Comparison of ENCODE assay signal across 1 cellular context in the genomic region with DNA sequence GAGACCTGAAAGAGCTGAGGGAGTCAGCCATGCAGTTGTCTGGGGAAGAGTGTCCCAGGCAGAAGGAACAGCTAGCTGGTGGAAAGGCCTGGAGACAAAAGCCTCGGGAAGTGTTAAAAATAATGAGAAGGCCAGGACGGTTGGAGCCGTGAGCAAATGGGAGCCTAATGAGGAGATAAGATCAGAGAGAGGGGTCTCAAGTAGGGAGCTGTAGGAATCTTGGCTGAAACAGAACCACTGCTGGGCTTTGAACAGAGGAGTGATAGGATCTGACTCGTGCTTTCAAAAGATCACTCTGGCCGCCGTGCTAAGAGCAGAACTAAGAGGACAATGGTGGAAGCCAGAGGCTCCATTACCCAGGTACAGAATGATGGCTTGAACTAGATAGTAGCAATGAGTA.
TF ChIP-seq lines count a peak whose summit lies in the region.

No MANE protein-coding gene starts in this region.

TF ChIP-seq in GM23338, 12 proteins besides CTCF, POLR2A, EP300 and RAD21:
- TF ChIP-seq ZNF114 (CRISPR knock-in tag; IDR thresholded peaks at IDR 0.05), result no peak
- TF ChIP-seq, protein P1, sequence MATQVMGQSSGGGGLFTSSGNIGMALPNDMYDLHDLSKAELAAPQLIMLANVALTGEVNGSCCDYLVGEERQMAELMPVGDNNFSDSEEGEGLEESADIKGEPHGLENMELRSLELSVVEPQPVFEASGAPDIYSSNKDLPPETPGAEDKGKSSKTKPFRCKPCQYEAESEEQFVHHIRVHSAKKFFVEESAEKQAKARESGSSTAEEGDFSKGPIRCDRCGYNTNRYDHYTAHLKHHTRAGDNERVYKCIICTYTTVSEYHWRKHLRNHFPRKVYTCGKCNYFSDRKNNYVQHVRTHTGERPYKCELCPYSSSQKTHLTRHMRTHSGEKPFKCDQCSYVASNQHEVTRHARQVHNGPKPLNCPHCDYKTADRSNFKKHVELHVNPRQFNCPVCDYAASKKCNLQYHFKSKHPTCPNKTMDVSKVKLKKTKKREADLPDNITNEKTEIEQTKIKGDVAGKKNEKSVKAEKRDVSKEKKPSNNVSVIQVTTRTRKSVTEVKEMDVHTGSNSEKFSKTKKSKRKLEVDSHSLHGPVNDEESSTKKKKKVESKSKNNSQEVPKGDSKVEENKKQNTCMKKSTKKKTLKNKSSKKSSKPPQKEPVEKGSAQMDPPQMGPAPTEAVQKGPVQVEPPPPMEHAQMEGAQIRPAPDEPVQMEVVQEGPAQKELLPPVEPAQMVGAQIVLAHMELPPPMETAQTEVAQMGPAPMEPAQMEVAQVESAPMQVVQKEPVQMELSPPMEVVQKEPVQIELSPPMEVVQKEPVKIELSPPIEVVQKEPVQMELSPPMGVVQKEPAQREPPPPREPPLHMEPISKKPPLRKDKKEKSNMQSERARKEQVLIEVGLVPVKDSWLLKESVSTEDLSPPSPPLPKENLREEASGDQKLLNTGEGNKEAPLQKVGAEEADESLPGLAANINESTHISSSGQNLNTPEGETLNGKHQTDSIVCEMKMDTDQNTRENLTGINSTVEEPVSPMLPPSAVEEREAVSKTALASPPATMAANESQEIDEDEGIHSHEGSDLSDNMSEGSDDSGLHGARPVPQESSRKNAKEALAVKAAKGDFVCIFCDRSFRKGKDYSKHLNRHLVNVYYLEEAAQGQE (IDR thresholded peaks at IDR 0.05; ENCODE audit: unreplicated experiment), result no peak
- no peak for TF ChIP-seq NANOG (IDR thresholded peaks at IDR 0.05; ENCODE audit: borderline replicate concordance)
- no peak for TF ChIP-seq JUNB (IDR thresholded peaks at IDR 0.05; ENCODE audit: unreplicated experiment)
- TF ChIP-seq, protein P2, sequence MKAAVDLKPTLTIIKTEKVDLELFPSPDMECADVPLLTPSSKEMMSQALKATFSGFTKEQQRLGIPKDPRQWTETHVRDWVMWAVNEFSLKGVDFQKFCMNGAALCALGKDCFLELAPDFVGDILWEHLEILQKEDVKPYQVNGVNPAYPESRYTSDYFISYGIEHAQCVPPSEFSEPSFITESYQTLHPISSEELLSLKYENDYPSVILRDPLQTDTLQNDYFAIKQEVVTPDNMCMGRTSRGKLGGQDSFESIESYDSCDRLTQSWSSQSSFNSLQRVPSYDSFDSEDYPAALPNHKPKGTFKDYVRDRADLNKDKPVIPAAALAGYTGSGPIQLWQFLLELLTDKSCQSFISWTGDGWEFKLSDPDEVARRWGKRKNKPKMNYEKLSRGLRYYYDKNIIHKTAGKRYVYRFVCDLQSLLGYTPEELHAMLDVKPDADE (IDR thresholded peaks at IDR 0.05), result no peak
- TF ChIP-seq ZNF331 (CRISPR knock-in tag; IDR thresholded peaks at IDR 0.05; ENCODE audit: low read depth), result no peak
- no peak for TF ChIP-seq EZH2 (IDR thresholded peaks at IDR 0.05; ENCODE audit: low read depth, unreplicated experiment)
- TF ChIP-seq, protein P3, sequence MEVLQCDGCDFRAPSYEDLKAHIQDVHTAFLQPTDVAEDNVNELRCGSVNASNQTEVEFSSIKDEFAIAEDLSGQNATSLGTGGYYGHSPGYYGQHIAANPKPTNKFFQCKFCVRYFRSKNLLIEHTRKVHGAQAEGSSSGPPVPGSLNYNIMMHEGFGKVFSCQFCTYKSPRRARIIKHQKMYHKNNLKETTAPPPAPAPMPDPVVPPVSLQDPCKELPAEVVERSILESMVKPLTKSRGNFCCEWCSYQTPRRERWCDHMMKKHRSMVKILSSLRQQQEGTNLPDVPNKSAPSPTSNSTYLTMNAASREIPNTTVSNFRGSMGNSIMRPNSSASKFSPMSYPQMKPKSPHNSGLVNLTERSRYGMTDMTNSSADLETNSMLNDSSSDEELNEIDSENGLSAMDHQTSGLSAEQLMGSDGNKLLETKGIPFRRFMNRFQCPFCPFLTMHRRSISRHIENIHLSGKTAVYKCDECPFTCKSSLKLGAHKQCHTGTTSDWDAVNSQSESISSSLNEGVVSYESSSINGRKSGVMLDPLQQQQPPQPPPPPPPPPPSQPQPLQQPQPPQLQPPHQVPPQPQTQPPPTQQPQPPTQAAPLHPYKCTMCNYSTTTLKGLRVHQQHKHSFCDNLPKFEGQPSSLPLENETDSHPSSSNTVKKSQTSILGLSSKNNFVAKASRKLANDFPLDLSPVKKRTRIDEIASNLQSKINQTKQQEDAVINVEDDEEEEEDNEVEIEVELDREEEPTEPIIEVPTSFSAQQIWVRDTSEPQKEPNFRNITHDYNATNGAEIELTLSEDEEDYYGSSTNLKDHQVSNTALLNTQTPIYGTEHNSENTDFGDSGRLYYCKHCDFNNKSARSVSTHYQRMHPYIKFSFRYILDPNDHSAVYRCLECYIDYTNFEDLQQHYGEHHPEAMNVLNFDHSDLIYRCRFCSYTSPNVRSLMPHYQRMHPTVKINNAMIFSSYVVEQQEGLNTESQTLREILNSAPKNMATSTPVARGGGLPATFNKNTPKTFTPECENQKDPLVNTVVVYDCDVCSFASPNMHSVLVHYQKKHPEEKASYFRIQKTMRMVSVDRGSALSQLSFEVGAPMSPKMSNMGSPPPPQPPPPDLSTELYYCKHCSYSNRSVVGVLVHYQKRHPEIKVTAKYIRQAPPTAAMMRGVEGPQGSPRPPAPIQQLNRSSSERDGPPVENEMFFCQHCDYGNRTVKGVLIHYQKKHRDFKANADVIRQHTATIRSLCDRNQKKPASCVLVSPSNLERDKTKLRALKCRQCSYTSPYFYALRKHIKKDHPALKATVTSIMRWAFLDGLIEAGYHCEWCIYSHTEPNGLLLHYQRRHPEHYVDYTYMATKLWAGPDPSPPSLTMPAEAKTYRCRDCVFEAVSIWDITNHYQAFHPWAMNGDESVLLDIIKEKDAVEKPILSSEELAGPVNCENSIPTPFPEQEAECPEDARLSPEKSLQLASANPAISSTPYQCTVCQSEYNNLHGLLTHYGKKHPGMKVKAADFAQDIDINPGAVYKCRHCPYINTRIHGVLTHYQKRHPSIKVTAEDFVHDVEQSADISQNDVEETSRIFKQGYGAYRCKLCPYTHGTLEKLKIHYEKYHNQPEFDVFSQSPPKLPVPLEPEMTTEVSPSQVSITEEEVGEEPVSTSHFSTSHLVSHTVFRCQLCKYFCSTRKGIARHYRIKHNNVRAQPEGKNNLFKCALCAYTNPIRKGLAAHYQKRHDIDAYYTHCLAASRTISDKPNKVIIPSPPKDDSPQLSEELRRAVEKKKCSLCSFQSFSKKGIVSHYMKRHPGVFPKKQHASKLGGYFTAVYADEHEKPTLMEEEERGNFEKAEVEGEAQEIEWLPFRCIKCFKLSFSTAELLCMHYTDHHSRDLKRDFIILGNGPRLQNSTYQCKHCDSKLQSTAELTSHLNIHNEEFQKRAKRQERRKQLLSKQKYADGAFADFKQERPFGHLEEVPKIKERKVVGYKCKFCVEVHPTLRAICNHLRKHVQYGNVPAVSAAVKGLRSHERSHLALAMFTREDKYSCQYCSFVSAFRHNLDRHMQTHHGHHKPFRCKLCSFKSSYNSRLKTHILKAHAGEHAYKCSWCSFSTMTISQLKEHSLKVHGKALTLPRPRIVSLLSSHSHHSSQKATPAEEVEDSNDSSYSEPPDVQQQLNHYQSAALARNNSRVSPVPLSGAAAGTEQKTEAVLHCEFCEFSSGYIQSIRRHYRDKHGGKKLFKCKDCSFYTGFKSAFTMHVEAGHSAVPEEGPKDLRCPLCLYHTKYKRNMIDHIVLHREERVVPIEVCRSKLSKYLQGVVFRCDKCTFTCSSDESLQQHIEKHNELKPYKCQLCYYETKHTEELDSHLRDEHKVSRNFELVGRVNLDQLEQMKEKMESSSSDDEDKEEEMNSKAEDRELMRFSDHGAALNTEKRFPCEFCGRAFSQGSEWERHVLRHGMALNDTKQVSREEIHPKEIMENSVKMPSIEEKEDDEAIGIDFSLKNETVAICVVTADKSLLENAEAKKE (CRISPR knock-in tag; IDR thresholded peaks at IDR 0.05), result no peak
- TF ChIP-seq STAT1 (IDR thresholded peaks at IDR 0.05; ENCODE audit: unreplicated experiment), result no peak
- TF ChIP-seq CREB1 (CRISPR knock-in tag; IDR thresholded peaks at IDR 0.05; ENCODE audit: low read depth), result no peak
